In genomic region chr4:152748619-152749018, GRCh38 we compare ENCODE assay signal across 39 cellular contexts. TPM values are rescaled to one million over a fixed set of nuclear protein-coding genes. Genes with fewer than 3 reads are reported as not detected.
A peak's percentile ranks its signal among the peaks of the same experiment; 100 is the strongest.
DNase-seq lines count a peak whose midpoint lies in the region; ATAC-seq, FAIRE-seq and TF ChIP-seq lines count a peak whose summit lies in the region.
"Had no signal": no experiment of that assay in that cellular context is flagged by ENCODE, and none has a peak within 500 bp of the region (broad histone marks: within the 10 kb centered on the region; RNA-seq: fewer than 3 reads in every experiment).

No MANE protein-coding gene starts in this region.

- H4K91ac ChIP-seq in mesenchymal stem cell (ENCODE audit: low read length) (peak overlapping the region; percentile 68), neuronal stem cell (ENCODE audit: low read depth, low read length, poor library complexity) (no peak overlapping the region)

- H3K4me3 Mint-ChIP-seq in activated naive CD4-positive, alpha-beta T cell treated with anti-CD3 and anti-CD28 coated beads, Interleukin-2, amount 10 ng/mL, durations not matched to agents 7 days and 5 days: no peak overlapping the region
- H3K4me3 Mint-ChIP-seq: B cell; CD14-positive monocyte; CD4-positive, alpha-beta memory T cell; CD4-positive, alpha-beta T cell; CD4-positive, CD25-positive, alpha-beta regulatory T cell; CD8-positive, alpha-beta memory T cell; CD8-positive, alpha-beta T cell had no signal

- no peaks in the 10 kb centered on the region for H3K4me1 Mint-ChIP-seq in activated naive CD4-positive, alpha-beta T cell treated with anti-CD3 and anti-CD28 coated beads, Interleukin-2, amount 10 ng/mL, durations not matched to agents 7 days and 5 days
- H3K4me1 Mint-ChIP-seq: B cell; CD14-positive monocyte; CD4-positive, alpha-beta memory T cell; CD4-positive, CD25-positive, alpha-beta regulatory T cell; CD8-positive, alpha-beta memory T cell had no signal

- H3K4me3 ChIP-seq in kidney (ENCODE audit: low read length in 2 of 2): no peak overlapping the region
- H3K4me3 ChIP-seq in mesenchymal stem cell (ENCODE audit: insufficient read depth in 1 of 2, low read depth in 1 of 2, low read length in 2 of 2): no peak overlapping the region
- no peak overlapping the region for H3K4me3 ChIP-seq in neuronal stem cell (ENCODE audit: low read length in 2 of 2)
- H3K4me3 ChIP-seq in upper lobe of left lung: no peak overlapping the region
- no peak overlapping the region for H3K4me3 ChIP-seq in mammary epithelial cell (replicated peaks in 1 of 3; ENCODE audit: insufficient read depth in 1 of 3, low read depth in 2 of 3, low read length in 3 of 3)
- H3K4me3 ChIP-seq: A549; BLaER1; BLaER1 treated with 17β-estradiol and CSF1 and Interleukin-3, amounts not matched to agents 10 nM and 100 nM had no signal

- no peaks in the 10 kb centered on the region for H3K79me1 ChIP-seq in mesenchymal stem cell (replicated peaks; ENCODE audit: low read length, poor library complexity, severe bottlenecking)
- no peaks in the 10 kb centered on the region for H3K79me1 ChIP-seq in neuronal stem cell (ENCODE audit: low read depth, low read length)

- H3K9me3 Mint-ChIP-seq in activated naive CD4-positive, alpha-beta T cell treated with anti-CD3 and anti-CD28 coated beads, Interleukin-2, amount 10 ng/mL, durations not matched to agents 7 days and 5 days: peaks cover 2% of the 10 kb centered on the region
- H3K9me3 Mint-ChIP-seq: CD4-positive, alpha-beta T cell; CD4-positive, CD25-positive, alpha-beta regulatory T cell; CD8-positive, alpha-beta memory T cell; CD8-positive, alpha-beta T cell had no signal

- in situ Hi-C loops in mammary epithelial cell (cut with MboI; ENCODE audit: low sequenced_read_pairs in 2 of 2): loop anchor here (25.0 kb wide), 2 partner anchors 111 to 261 kb away; no protein-coding TSS in a partner anchor

- H3K27me3 ChIP-seq in mesenchymal stem cell (ENCODE audit: control insufficient read depth in 1 of 2, insufficient read depth in 1 of 2, low read length in 2 of 2): peaks cover 0 to 7% of the 10 kb centered on the region in 2 experiments
- no peaks in the 10 kb centered on the region for H3K27me3 ChIP-seq in neuronal stem cell (ENCODE audit: control insufficient read depth in 3 of 3, insufficient read depth in 3 of 3, low read depth in 1 of 3, low read length in 3 of 3)
- H3K27me3 ChIP-seq in upper lobe of left lung: no peaks in the 10 kb centered on the region
- H3K27me3 ChIP-seq in mammary epithelial cell (ENCODE audit: insufficient read depth, low read length): no peaks in the 10 kb centered on the region
- H3K27me3 ChIP-seq: BE2C; BLaER1; BLaER1 treated with 17β-estradiol and CSF1 and Interleukin-3, amounts not matched to agents 10 nM and 100 nM had no signal

- 89% methylated on average over 8 of the region's 9 CpGs for WGBS in mesenchymal stem cell
- WGBS in neuronal stem cell (ENCODE audit: extremely low coverage in 2 of 2, insufficient read length in 2 of 2, insufficient replicate concordance in 1 of 2), 2 donors: no CpG with 5 or more reads among the region's 9 CpGs
- 92 to 98% methylated on average over 5 to 9 of the region's 9 CpGs for WGBS in upper lobe of left lung, 2 donors
- WGBS in mammary epithelial cell (ENCODE audit: low coverage, missing lambda C conversion rate): 86% methylated on average over 9 of the region's 9 CpGs

- no peak overlapping the region for H3K27ac Mint-ChIP-seq in activated naive CD4-positive, alpha-beta T cell treated with anti-CD3 and anti-CD28 coated beads, Interleukin-2, amount 10 ng/mL, durations not matched to agents 7 days and 5 days
- H3K27ac Mint-ChIP-seq: B cell; CD14-positive monocyte; CD4-positive, alpha-beta memory T cell; CD4-positive, alpha-beta T cell; CD4-positive, CD25-positive, alpha-beta regulatory T cell; CD8-positive, alpha-beta memory T cell; CD8-positive, alpha-beta T cell had no signal

- TF ChIP-seq CTCF in kidney (IDR thresholded peaks at IDR 0.05; ENCODE audit: borderline replicate concordance, extremely low read depth, insufficient read depth) (no peak), upper lobe of left lung (IDR thresholded peaks at IDR 0.05) (no peak), mammary epithelial cell (conservative IDR thresholded peaks at IDR 0.05 in 1 of 2, IDR thresholded peaks at IDR 0.05 in 1 of 2; ENCODE audit: extremely low read depth in 1 of 2, insufficient read depth in 1 of 2, low read depth in 1 of 2, low read length in 2 of 2) (no peak)

- H3K4me2 ChIP-seq in mesenchymal stem cell (ENCODE audit: low read length, poor library complexity, severe bottlenecking) (no peak overlapping the region), neuronal stem cell (ENCODE audit: insufficient read depth, low read length, poor library complexity, severe bottlenecking) (no peak overlapping the region), mammary epithelial cell (ENCODE audit: insufficient read depth, low read depth, low read length) (no peak overlapping the region)
- H3K4me2 ChIP-seq: A549; BLaER1; BLaER1 treated with 17β-estradiol and CSF1 and Interleukin-3, amounts not matched to agents 10 nM and 100 nM had no signal

- BruUV-seq in mammary epithelial cell (replicated peaks; lab: Mats Ljungman, UMichigan): no TSS peak

- H2BK12ac ChIP-seq in mesenchymal stem cell (ENCODE audit: low read length in 2 of 2) (no peak overlapping the region), neuronal stem cell (ENCODE audit: low read length) (no peak overlapping the region)

- H3K36me3 Mint-ChIP-seq in activated naive CD4-positive, alpha-beta T cell treated with anti-CD3 and anti-CD28 coated beads, Interleukin-2, amount 10 ng/mL, durations not matched to agents 7 days and 5 days: no peaks in the 10 kb centered on the region
- H3K36me3 Mint-ChIP-seq: CD14-positive monocyte; CD4-positive, alpha-beta memory T cell; CD4-positive, CD25-positive, alpha-beta regulatory T cell; CD8-positive, alpha-beta memory T cell; CD8-positive, alpha-beta T cell had no signal

- intact Hi-C loops in kidney (cut with DNase I) (no loop called here), mammary epithelial cell (cut with micrococcal nuclease) (no loop called here)

- CTCF ChIA-PET in activated naive CD4-positive, alpha-beta T cell treated with anti-CD3 and anti-CD28 coated beads, Interleukin-2, amount 10 ng/mL, durations not matched to agents 7 days and 5 days (lab: Charles Lee): no interaction called here
- CTCF ChIA-PET in mammary epithelial cell (lab: Charles Lee; ENCODE audit: low non-redundant PET): no interaction called here

- H4K8ac ChIP-seq in mesenchymal stem cell (ENCODE audit: low read length) (peak overlapping the region; percentile 54), neuronal stem cell (ENCODE audit: low read depth, low read length) (peak overlapping the region; percentile 65)

- H3K4ac ChIP-seq in mesenchymal stem cell (ENCODE audit: low read depth in 1 of 2, low read length in 2 of 2) (no peak overlapping the region), neuronal stem cell (ENCODE audit: low read length) (peak overlapping the region; percentile 66)

- H2AFZ ChIP-seq in mesenchymal stem cell (ENCODE audit: low read depth, low read length) (no peak overlapping the region), neuronal stem cell (ENCODE audit: low read length) (no peak overlapping the region), mammary epithelial cell (ENCODE audit: low read depth, low read length) (no peak overlapping the region)

- no peaks in the 10 kb centered on the region for H3K79me2 ChIP-seq in mammary epithelial cell (ENCODE audit: insufficient read depth, low read length)

- peaks cover 12% of the 10 kb centered on the region for H3K27me3 Mint-ChIP-seq in activated naive CD4-positive, alpha-beta T cell treated with anti-CD3 and anti-CD28 coated beads, Interleukin-2, amount 10 ng/mL, durations not matched to agents 7 days and 5 days
- H3K27me3 Mint-ChIP-seq: CD4-positive, alpha-beta T cell had no signal

- H2BK15ac ChIP-seq in mesenchymal stem cell (ENCODE audit: low read depth, poor library complexity, severe bottlenecking): no peak overlapping the region
- H2BK15ac ChIP-seq in neuronal stem cell (ENCODE audit: low read length): no peak overlapping the region

- H3K4me1 ChIP-seq in kidney (ENCODE audit: control insufficient read depth in 1 of 2, insufficient read depth in 1 of 2, low read depth in 1 of 2, low read length in 2 of 2) (no peaks in the 10 kb centered on the region), mesenchymal stem cell (ENCODE audit: control insufficient read depth, insufficient read depth, low read depth, low read length) (no peaks in the 10 kb centered on the region), neuronal stem cell (ENCODE audit: control insufficient read depth in 2 of 2, insufficient read depth in 1 of 2, low read depth in 1 of 2, low read length in 2 of 2) (peaks cover 0 to 1% of the 10 kb centered on the region in 2 donors), upper lobe of left lung (no peaks in the 10 kb centered on the region), mammary epithelial cell (ENCODE audit: insufficient read depth, low read length) (peaks cover 7% of the 10 kb centered on the region)
- H3K4me1 ChIP-seq: A549; BE2C; BLaER1; BLaER1 treated with 17β-estradiol and CSF1 and Interleukin-3, amounts not matched to agents 10 nM and 100 nM; Caco-2 had no signal

- no peak overlapping the region for H2BK5ac ChIP-seq in mesenchymal stem cell (ENCODE audit: low read depth, low read length, poor library complexity, severe bottlenecking)
- no peak overlapping the region for H2BK5ac ChIP-seq in neuronal stem cell (ENCODE audit: low read length)

- H3K27ac ChIP-seq in kidney (ENCODE audit: low read depth in 2 of 2, low read length in 2 of 2) (no peak overlapping the region), mesenchymal stem cell (ENCODE audit: low read length, poor library complexity, severe bottlenecking) (no peak overlapping the region), neuronal stem cell (replicated peaks; ENCODE audit: low read length) (no peak overlapping the region), upper lobe of left lung (no peak overlapping the region), mammary epithelial cell (ENCODE audit: insufficient read depth, low read depth, low read length) (no peak overlapping the region)
- H3K27ac ChIP-seq: 22Rv1; A549; BLaER1; BLaER1 treated with 17β-estradiol and CSF1 and Interleukin-3, amounts not matched to agents 10 nM and 100 nM; C4-2B had no signal

- no peaks in the 10 kb centered on the region for H4K20me1 ChIP-seq in mammary epithelial cell (ENCODE audit: insufficient read depth, low read length)
- H4K20me1 ChIP-seq: BLaER1; BLaER1 treated with 17β-estradiol and CSF1 and Interleukin-3, amounts not matched to agents 10 nM and 100 nM had no signal

- H2BK120ac ChIP-seq in mesenchymal stem cell (ENCODE audit: low read depth, low read length) (no peak overlapping the region), neuronal stem cell (ENCODE audit: low read depth, low read length) (no peak overlapping the region)

- FAIRE-seq in kidney (lab: Jason Lieb, UNC): no peak
- FAIRE-seq: A204.1, A549, D721Med had no signal

- DNase-seq in kidney (peak; percentile 64), mesenchymal stem cell (no peak), neuronal stem cell (ENCODE audit: low spot score) (no peak), upper lobe of left lung (peak in 1 of 2 donors; percentile 59), iPS-NIHi7 (ENCODE audit: extremely low spot score) (no peak), mammary epithelial cell (no peak)
- no peak for DNase-seq in activated naive CD4-positive, alpha-beta T cell treated with anti-CD3 and anti-CD28 coated beads, Interleukin-2, amount 10 ng/mL, durations not matched to agents 7 days and 5 days
- DNase-seq: 8988T; ACHN; AML-193; BE2C; C1 segment of cervical spinal cord; Caco-2; Calu3; CD4-positive, alpha-beta memory T cell; CD4-positive, alpha-beta T cell; CD4-positive, CD25-positive, alpha-beta regulatory T cell; CD8-positive, alpha-beta memory T cell; CD8-positive, alpha-beta T cell; COR-L47; DMS 273 treated with DMSO at 0.1 percent for 48 hours; DMS153; DMS53; DMS79; DMS79 treated with DMSO at 0.1 percent for 48 hours; DND-41; EL had no signal

- no peak overlapping the region for H3K9ac ChIP-seq in kidney (ENCODE audit: low read length in 2 of 2)
- H3K9ac ChIP-seq in mesenchymal stem cell (ENCODE audit: low read length): no peak overlapping the region
- no peak overlapping the region for H3K9ac ChIP-seq in neuronal stem cell (ENCODE audit: low read depth, low read length, poor library complexity)
- no peak overlapping the region for H3K9ac ChIP-seq in mammary epithelial cell (ENCODE audit: insufficient read depth, low read length)
- H3K9ac ChIP-seq: BLaER1; BLaER1 treated with 17β-estradiol and CSF1 and Interleukin-3, amounts not matched to agents 10 nM and 100 nM had no signal

- H2AK5ac ChIP-seq in mesenchymal stem cell (ENCODE audit: low read length, severe bottlenecking) (no peak overlapping the region), neuronal stem cell (ENCODE audit: low read depth, low read length) (peak overlapping the region; percentile 79)

- peak; percentile 17 to 63 for ATAC-seq in upper lobe of left lung (ENCODE audit: low FRiP score in 2 of 2)
- no peak for ATAC-seq in GM21526 (IDR thresholded peaks at IDR 0.05; ENCODE audit: low FRiP score, unreplicated experiment)
- ATAC-seq: A549; CD8-positive, alpha-beta T cell had no signal

- H3K18ac ChIP-seq in mesenchymal stem cell (ENCODE audit: low read depth in 1 of 2, low read length in 2 of 2): no peak overlapping the region
- H3K18ac ChIP-seq in neuronal stem cell (ENCODE audit: low read length): peak overlapping the region; percentile 7

- H3K23ac ChIP-seq in mesenchymal stem cell (ENCODE audit: low read length in 2 of 2) (no peak overlapping the region), neuronal stem cell (ENCODE audit: low read depth, low read length, poor library complexity) (peak overlapping the region; percentile 44)

- no peak for TF ChIP-seq EP300 in upper lobe of left lung (IDR thresholded peaks at IDR 0.05)

- dilution Hi-C loops in mammary epithelial cell (cut with HindIII; ENCODE audit: low sequenced_read_pairs): no loop called here

- H3K9me3 ChIP-seq in kidney (ENCODE audit: control insufficient read depth in 1 of 2, low read length in 2 of 2): peaks cover 0 to 9% of the 10 kb centered on the region in 2 donors
- H3K9me3 ChIP-seq in mesenchymal stem cell (ENCODE audit: control insufficient read depth, low read length): no peaks in the 10 kb centered on the region
- H3K9me3 ChIP-seq in neuronal stem cell (replicated peaks in 1 of 2; ENCODE audit: control insufficient read depth in 2 of 2, insufficient read depth in 1 of 2, low read depth in 1 of 2, low read length in 2 of 2): peaks cover 2 to 6% of the 10 kb centered on the region in 2 donors
- H3K9me3 ChIP-seq in upper lobe of left lung: peaks cover 0 to 2% (median 0%) of the 10 kb centered on the region in 4 donors
- no peaks in the 10 kb centered on the region for H3K9me3 ChIP-seq in mammary epithelial cell (replicated peaks; ENCODE audit: insufficient read depth, low read length)
- H3K9me3 ChIP-seq: A549, BE2C, Caco-2 had no signal

- TF ChIP-seq POLR2A in upper lobe of left lung (IDR thresholded peaks at IDR 0.05): no peak

- H3K36me3 ChIP-seq in kidney (ENCODE audit: control insufficient read depth in 1 of 2, insufficient read depth in 2 of 2, low read length in 2 of 2) (no peaks in the 10 kb centered on the region), mesenchymal stem cell (ENCODE audit: control insufficient read depth in 1 of 2, insufficient read depth in 2 of 2, low read depth in 1 of 2, low read length in 2 of 2) (no peaks in the 10 kb centered on the region), neuronal stem cell (replicated peaks in 1 of 2; ENCODE audit: control insufficient read depth in 2 of 2, insufficient read depth in 2 of 2, low read length in 2 of 2) (no peaks in the 10 kb centered on the region), upper lobe of left lung (no peaks in the 10 kb centered on the region), mammary epithelial cell (ENCODE audit: insufficient read depth, low read length) (no peaks in the 10 kb centered on the region)
- H3K36me3 ChIP-seq: BE2C; BLaER1; BLaER1 treated with 17β-estradiol and CSF1 and Interleukin-3, amounts not matched to agents 10 nM and 100 nM had no signal

- H3K14ac ChIP-seq in mesenchymal stem cell (ENCODE audit: low read length in 2 of 2) (no peak overlapping the region), neuronal stem cell (ENCODE audit: low read length) (peak overlapping the region; percentile 100)

RNA-seq across cellular contexts. Expression of gene TIGD4, which starts 30.9 kb away (rescaled TPM):
- total RNA-seq in kidney (1.1 TPM), upper lobe of left lung (1 to 10 TPM in 2 of 6 donors, under 1 TPM in 3, not detected in 1; 0.15 to 2.5 (median 0.67) TPM), mammary epithelial cell (under 1 TPM; 0.50 to 0.71 TPM)
- polyA plus RNA-seq in kidney (ENCODE audit: insufficient read depth, low read depth, low replicate concordance) (0.75 TPM), mammary epithelial cell (0.17 TPM)
- 0.07 TPM for polyA plus RNA-seq in mesenchymal stem cell (2013, experiment 1 of 2)
- polyA plus RNA-seq in mesenchymal stem cell (2013, experiment 2 of 2): 0.05 TPM
- 3.0 TPM for polyA plus RNA-seq in neuronal stem cell (2013, experiment 1 of 2)
- polyA plus RNA-seq in neuronal stem cell (2013, experiment 2 of 2): 3.2 TPM
- not detected for polyA minus RNA-seq in mammary epithelial cell
- polyA plus RNA-seq: AG04450; BJ; CD4-positive, alpha-beta memory T cell had no signal

RNA-seq across cellular contexts. Expression of gene ARFIP1, which starts 31.1 kb away (rescaled TPM):
- total RNA-seq in kidney (39.1 TPM), upper lobe of left lung (10 to 100 TPM; 17.8 to 54.0 (median 30.4) TPM), mammary epithelial cell (10 to 100 TPM; 34.8 to 42.8 TPM)
- polyA plus RNA-seq in kidney (ENCODE audit: insufficient read depth, low read depth, low replicate concordance) (23.2 TPM), mammary epithelial cell (14.7 TPM)
- 35.9 TPM for polyA plus RNA-seq in mesenchymal stem cell (2013, experiment 1 of 2)
- 39.5 TPM for polyA plus RNA-seq in mesenchymal stem cell (2013, experiment 2 of 2)
- polyA plus RNA-seq in neuronal stem cell (2013, experiment 1 of 2): 45.0 TPM
- 43.7 TPM for polyA plus RNA-seq in neuronal stem cell (2013, experiment 2 of 2)
- 19.6 TPM for polyA minus RNA-seq in mammary epithelial cell
